ENCODE assay signal across 21 cellular contexts in genomic region chr17:2453865-2454264, GRCh38. TPM values are rescaled to one million over a fixed set of nuclear protein-coding genes. Genes with fewer than 3 reads are reported as not detected.
DNase-seq lines count a peak whose midpoint lies in the region; ATAC-seq lines count a peak whose summit lies in the region.
"Had no signal": no experiment of that assay in that cellular context is flagged by ENCODE, and none has a peak within 500 bp of the region (broad histone marks: within the 10 kb centered on the region; RNA-seq: fewer than 3 reads in every experiment).

No MANE protein-coding gene starts in this region.

- H3K27me3 ChIP-seq in effector memory CD4-positive, alpha-beta T cell (replicated peaks; ENCODE audit: control insufficient read depth, insufficient read depth, low read length, poor library complexity, severe bottlenecking), result no peaks in the 10 kb centered on the region

- no peak overlapping the region for H3K27ac Mint-ChIP-seq in activated naive CD8-positive, alpha-beta T cell treated with anti-CD3 and anti-CD28 coated beads, Interleukin-2, amount 50 U/mL, for 24 hours
- H3K27ac Mint-ChIP-seq in activated naive CD8-positive, alpha-beta T cell treated with anti-CD3 and anti-CD28 coated beads for 36 hours, result no peak overlapping the region
- peak overlapping the region; percentile 16 for H3K27ac Mint-ChIP-seq in T-helper 17 cell
- H3K27ac Mint-ChIP-seq in stimulated activated memory B cell treated with anti-CD40 and anti-IgM and Interleukin-4, amounts not matched to agents 10 μg/mL and 1 μg/mL and 100 μg/mL, for 72 hours, result peak overlapping the region; percentile 74

- H3K27me3 Mint-ChIP-seq in activated naive CD8-positive, alpha-beta T cell treated with anti-CD3 and anti-CD28 coated beads, Interleukin-2, amount 50 U/mL, for 24 hours, result no peaks in the 10 kb centered on the region
- no peaks in the 10 kb centered on the region for H3K27me3 Mint-ChIP-seq in activated naive CD8-positive, alpha-beta T cell treated with anti-CD3 and anti-CD28 coated beads for 36 hours
- no peaks in the 10 kb centered on the region for H3K27me3 Mint-ChIP-seq in T-helper 17 cell
- no peaks in the 10 kb centered on the region for H3K27me3 Mint-ChIP-seq in stimulated activated memory B cell treated with anti-CD40 and anti-IgM and Interleukin-4, amounts not matched to agents 10 μg/mL and 1 μg/mL and 100 μg/mL, for 72 hours
- H3K27me3 Mint-ChIP-seq: IgD-negative memory B cell had no signal

- no peak overlapping the region for H3K4me3 ChIP-seq in effector memory CD4-positive, alpha-beta T cell (ENCODE audit: insufficient read depth, low read depth, low read length, poor library complexity, severe bottlenecking)

- peaks cover 13% of the 10 kb centered on the region for H3K36me3 Mint-ChIP-seq in activated naive CD8-positive, alpha-beta T cell treated with anti-CD3 and anti-CD28 coated beads, Interleukin-2, amount 50 U/mL, for 24 hours (ENCODE audit: low read depth)
- no peaks in the 10 kb centered on the region for H3K36me3 Mint-ChIP-seq in activated naive CD8-positive, alpha-beta T cell treated with anti-CD3 and anti-CD28 coated beads for 36 hours
- no peaks in the 10 kb centered on the region for H3K36me3 Mint-ChIP-seq in T-helper 17 cell (ENCODE audit: low read depth)
- H3K36me3 Mint-ChIP-seq in stimulated activated memory B cell treated with anti-CD40 and anti-IgM and Interleukin-4, amounts not matched to agents 10 μg/mL and 1 μg/mL and 100 μg/mL, for 72 hours, result peaks cover 43% of the 10 kb centered on the region

- peak; percentile 55 to 83 for ATAC-seq in activated CD4-positive, CD25-positive, alpha-beta regulatory T cell treated with anti-CD3 and anti-CD28 coated beads, Interleukin-2, amount 50 U/mL, for 24 hours
- peak; percentile 36 for ATAC-seq in activated naive CD8-positive, alpha-beta T cell treated with anti-CD3 and anti-CD28 coated beads, Interleukin-2, amount 50 U/mL, for 24 hours
- no peak for ATAC-seq in T-helper 17 cell
- ATAC-seq in stimulated activated memory B cell treated with anti-CD40 and anti-IgM and Interleukin-4, amounts not matched to agents 10 μg/mL and 1 μg/mL and 100 μg/mL, for 72 hours, result peak; percentile 53
- ATAC-seq: PC-3 had no signal

- H3K4me3 Mint-ChIP-seq in activated naive CD8-positive, alpha-beta T cell treated with anti-CD3 and anti-CD28 coated beads, Interleukin-2, amount 50 U/mL, for 24 hours, result no peak overlapping the region
- H3K4me3 Mint-ChIP-seq in activated naive CD8-positive, alpha-beta T cell treated with anti-CD3 and anti-CD28 coated beads for 36 hours, result no peak overlapping the region
- H3K4me3 Mint-ChIP-seq in T-helper 17 cell, result no peak overlapping the region
- H3K4me3 Mint-ChIP-seq in stimulated activated memory B cell treated with anti-CD40 and anti-IgM and Interleukin-4, amounts not matched to agents 10 μg/mL and 1 μg/mL and 100 μg/mL, for 72 hours, result no peak overlapping the region
- H3K4me3 Mint-ChIP-seq: CD14-positive monocyte, H9, IgD-negative memory B cell had no signal

- no peaks in the 10 kb centered on the region for H3K9me3 ChIP-seq in T-helper 17 cell (ENCODE audit: control insufficient read depth, low read length, poor library complexity, severe bottlenecking)
- H3K9me3 ChIP-seq in effector memory CD4-positive, alpha-beta T cell (ENCODE audit: control insufficient read depth, low read length), result no peaks in the 10 kb centered on the region

- DNase-seq in activated CD4-positive, CD25-positive, alpha-beta regulatory T cell (lab: John Stamatoyannopoulos, UW), result no peak
- no peak for DNase-seq in activated naive CD8-positive, alpha-beta T cell treated with anti-CD3 and anti-CD28 coated beads, Interleukin-2, amount 50 U/mL, for 24 hours
- no peak for DNase-seq in activated naive CD8-positive, alpha-beta T cell treated with anti-CD3 and anti-CD28 coated beads for 36 hours
- DNase-seq in T-helper 17 cell (no peak), hypothalamus (lab: John Stamatoyannopoulos, UW) (no peak)
- no peak for DNase-seq in effector memory CD4-positive, alpha-beta T cell
- DNase-seq: DMS79 treated with DMSO at 0.1 percent for 48 hours, H9, Karpas-422, NCI-H1436, NCI-H1930, NCI-H226, NCI-H524, PC-3, RPMI8226, SIG-M5 had no signal

- H3K4me1 Mint-ChIP-seq in activated naive CD8-positive, alpha-beta T cell treated with anti-CD3 and anti-CD28 coated beads, Interleukin-2, amount 50 U/mL, for 24 hours, result peaks cover 12% of the 10 kb centered on the region
- H3K4me1 Mint-ChIP-seq in activated naive CD8-positive, alpha-beta T cell treated with anti-CD3 and anti-CD28 coated beads for 36 hours, result peaks cover 21% of the 10 kb centered on the region
- peaks cover 8% of the 10 kb centered on the region for H3K4me1 Mint-ChIP-seq in T-helper 17 cell
- peaks cover 23% of the 10 kb centered on the region for H3K4me1 Mint-ChIP-seq in stimulated activated memory B cell treated with anti-CD40 and anti-IgM and Interleukin-4, amounts not matched to agents 10 μg/mL and 1 μg/mL and 100 μg/mL, for 72 hours

- H3K4me1 ChIP-seq in effector memory CD4-positive, alpha-beta T cell (ENCODE audit: control insufficient read depth, insufficient read depth, low read length, poor library complexity, severe bottlenecking), result no peaks in the 10 kb centered on the region

- peaks cover 15% of the 10 kb centered on the region for H3K36me3 ChIP-seq in effector memory CD4-positive, alpha-beta T cell (ENCODE audit: control insufficient read depth, insufficient read depth, low read length)

- H3K27ac ChIP-seq in effector memory CD4-positive, alpha-beta T cell (ENCODE audit: insufficient read depth, low read length, poor library complexity, severe bottlenecking), result no peak overlapping the region
- H3K27ac ChIP-seq: 22Rv1 had no signal

- no peaks in the 10 kb centered on the region for H3K9me3 Mint-ChIP-seq in activated naive CD8-positive, alpha-beta T cell treated with anti-CD3 and anti-CD28 coated beads, Interleukin-2, amount 50 U/mL, for 24 hours
- no peaks in the 10 kb centered on the region for H3K9me3 Mint-ChIP-seq in activated naive CD8-positive, alpha-beta T cell treated with anti-CD3 and anti-CD28 coated beads for 36 hours
- no peaks in the 10 kb centered on the region for H3K9me3 Mint-ChIP-seq in stimulated activated memory B cell treated with anti-CD40 and anti-IgM and Interleukin-4, amounts not matched to agents 10 μg/mL and 1 μg/mL and 100 μg/mL, for 72 hours
- H3K9me3 Mint-ChIP-seq: IgD-negative memory B cell had no signal

RNA-seq across cellular contexts. Expression of gene MNT, which starts 53.0 kb away (rescaled TPM):
- total RNA-seq in activated naive CD8-positive, alpha-beta T cell treated with anti-CD3 and anti-CD28 coated beads for 36 hours, result 10 to 100 TPM; 23.8 to 25.6 TPM
- total RNA-seq in T-helper 17 cell, result 100 to 1,000 TPM in 1 of 2 donors, 10 to 100 TPM in 1; 92.9 to 110 TPM

RNA-seq across cellular contexts. Expression of gene METTL16, which starts 57.8 kb away (rescaled TPM):
- 10 to 100 TPM; 61.7 to 66.5 TPM for total RNA-seq in activated naive CD8-positive, alpha-beta T cell treated with anti-CD3 and anti-CD28 coated beads for 36 hours
- total RNA-seq in T-helper 17 cell, result 10 to 100 TPM; 34.4 to 38.8 TPM

Comparison
In these comparisons a context has a peak if more than half of its experiments do, and no peak if none do; other contexts are left out.
1. H3K27ac Mint-ChIP-seq: peak in T-helper 17 cell (single experiment) and stimulated activated memory B cell treated with anti-CD40 and anti-IgM and Interleukin-4, amounts not matched to agents 10 μg/mL and 1 μg/mL and 100 μg/mL, for 72 hours (single experiment); none in activated naive CD8-positive, alpha-beta T cell treated with anti-CD3 and anti-CD28 coated beads, Interleukin-2, amount 50 U/mL, for 24 hours (single experiment) and activated naive CD8-positive, alpha-beta T cell treated with anti-CD3 and anti-CD28 coated beads for 36 hours (single experiment).